ENCODE assay signal across 19 cellular contexts in genomic region chr13:106847049-106847448, GRCh38.
"Had no signal": no experiment of that assay in that cellular context is flagged by ENCODE, and none has a peak within 500 bp of the region (broad histone marks: within the 10 kb centered on the region; RNA-seq: fewer than 3 reads in every experiment).

No MANE protein-coding gene starts in this region.

- H3K4me1 ChIP-seq: esophagus muscularis mucosa, pancreas, right lobe of liver, suprapubic skin, tibial artery, upper lobe of left lung, uterus had no signal

- H3K36me3 Mint-ChIP-seq: memory B cell; natural killer cell treated with Interleukin-12 subunit alpha and Interleukin-12 subunit beta and Interleukin-15 and Interleukin-18, amount 100 ng/mL, for 72 hours; stimulated activated effector memory CD8-positive, alpha-beta T cell treated with anti-CD3 and anti-CD28 coated beads, Interleukin-12 subunit alpha, Interleukin-12 subunit beta, amount 100 ng/mL, for 72 hours had no signal

- DNase-seq: effector memory CD4-positive, alpha-beta T cell; midbrain; occipital lobe; pancreas; retina; right lobe of liver; stimulated activated CD4-positive, alpha-beta T cell treated with anti-CD3 and anti-CD28 coated beads, Interleukin-4, amount 100 ng/mL, for 1 hour; stimulated activated CD8-positive, alpha-beta memory T cell treated with anti-CD3 and anti-CD28 coated beads, Interleukin-4, amount 100 ng/mL, for 48 hours; stimulated activated naive CD8-positive, alpha-beta T cell treated with anti-CD3 and anti-CD28 coated beads, Interleukin-15, Interleukin-2, amounts not matched to agents 100 U/mL and 50 U/mL, for 24 hours; tibial artery; upper lobe of left lung; uterus had no signal

- H3K4me3 Mint-ChIP-seq: memory B cell; natural killer cell treated with Interleukin-12 subunit alpha and Interleukin-12 subunit beta and Interleukin-15 and Interleukin-18, amount 100 ng/mL, for 72 hours; stimulated activated effector memory CD8-positive, alpha-beta T cell treated with anti-CD3 and anti-CD28 coated beads, Interleukin-12 subunit alpha, Interleukin-12 subunit beta, amount 100 ng/mL, for 72 hours had no signal

- H3K27ac ChIP-seq: epithelial cell of prostate, esophagus muscularis mucosa, pancreas, right lobe of liver, suprapubic skin, tibial artery, upper lobe of left lung, uterus had no signal

- H3K9me3 ChIP-seq: esophagus muscularis mucosa, pancreas, right lobe of liver, suprapubic skin, tibial artery, upper lobe of left lung, uterus had no signal

- H3K27me3 Mint-ChIP-seq: memory B cell; natural killer cell treated with Interleukin-12 subunit alpha and Interleukin-12 subunit beta and Interleukin-15 and Interleukin-18, amount 100 ng/mL, for 72 hours; progenitor cell of endocrine pancreas had no signal

- H3K27ac Mint-ChIP-seq: memory B cell; natural killer cell treated with Interleukin-12 subunit alpha and Interleukin-12 subunit beta and Interleukin-15 and Interleukin-18, amount 100 ng/mL, for 72 hours; progenitor cell of endocrine pancreas; stimulated activated effector memory CD8-positive, alpha-beta T cell treated with anti-CD3 and anti-CD28 coated beads, Interleukin-12 subunit alpha, Interleukin-12 subunit beta, amount 100 ng/mL, for 72 hours had no signal

- H3K27me3 ChIP-seq: esophagus muscularis mucosa, pancreas, suprapubic skin, tibial artery, upper lobe of left lung, uterus had no signal

- H3K9me3 Mint-ChIP-seq: memory B cell had no signal

- H3K4me3 ChIP-seq: esophagus muscularis mucosa, pancreas, right lobe of liver, suprapubic skin, tibial artery, upper lobe of left lung, uterus had no signal

- H3K36me3 ChIP-seq: esophagus muscularis mucosa, pancreas, right lobe of liver, suprapubic skin, tibial artery, upper lobe of left lung, uterus had no signal

- H3K4me1 Mint-ChIP-seq: memory B cell; stimulated activated effector memory CD8-positive, alpha-beta T cell treated with anti-CD3 and anti-CD28 coated beads, Interleukin-12 subunit alpha, Interleukin-12 subunit beta, amount 100 ng/mL, for 72 hours had no signal
